23 cellular contexts compared by ENCODE assay signal in genomic region chr14:53701108-53701875, GRCh38.
DNase-seq lines count a peak whose midpoint lies in the region; ATAC-seq, FAIRE-seq and TF ChIP-seq lines count a peak whose summit lies in the region.
"Had no signal": no experiment of that assay in that cellular context is flagged by ENCODE, and none has a peak within 500 bp of the region (broad histone marks: within the 10 kb centered on the region; RNA-seq: fewer than 3 reads in every experiment).

No MANE protein-coding gene starts in this region.

- no peak for TF ChIP-seq POLR2A in H54 (IDR thresholded peaks at IDR 0.05; ENCODE audit: low read depth, low read length)

- H3K9me3 Mint-ChIP-seq in type B pancreatic cell: no peaks in the 10 kb centered on the region

- no peaks in the 10 kb centered on the region for H3K27me3 Mint-ChIP-seq in type B pancreatic cell
- H3K27me3 Mint-ChIP-seq: activated T-helper 17 cell treated with anti-CD3 and anti-CD28 coated beads, Interleukin-2, amount 50 U/mL, for 72 hours; stimulated activated naive CD8-positive, alpha-beta T cell treated with anti-CD3 and anti-CD28 coated beads, Interleukin-15, Interleukin-2, amounts not matched to agents 100 ng/mL and 50 ng/mL, for 24 hours had no signal

- no peaks in the 10 kb centered on the region for H3K4me1 Mint-ChIP-seq in type B pancreatic cell (ENCODE audit: unreplicated experiment)
- H3K4me1 Mint-ChIP-seq: activated naive CD8-positive, alpha-beta T cell treated with anti-CD3 and anti-CD28 coated beads, Interleukin-2, amount 10 ng/mL, durations not matched to agents 7 days and 5 days; activated T-helper 17 cell treated with anti-CD3 and anti-CD28 coated beads, Interleukin-2, amount 50 U/mL, for 72 hours had no signal

- H3K4me3 Mint-ChIP-seq in type B pancreatic cell: no peak overlapping the region
- H3K4me3 Mint-ChIP-seq: activated naive CD8-positive, alpha-beta T cell treated with anti-CD3 and anti-CD28 coated beads, Interleukin-2, amount 10 ng/mL, durations not matched to agents 7 days and 5 days; activated T-helper 17 cell treated with anti-CD3 and anti-CD28 coated beads, Interleukin-2, amount 50 U/mL, for 72 hours; stimulated activated naive CD8-positive, alpha-beta T cell treated with anti-CD3 and anti-CD28 coated beads, Interleukin-15, Interleukin-2, amounts not matched to agents 100 ng/mL and 50 ng/mL, for 24 hours had no signal

- no peak for FAIRE-seq in H54 (lab: Jason Lieb, UNC)

- ATAC-seq in HG02884 (IDR thresholded peaks at IDR 0.05; ENCODE audit: unreplicated experiment) (peak; percentile 44), left colon (no peak)
- ATAC-seq: activated T-helper 17 cell treated with anti-CD3 and anti-CD28 coated beads, Interleukin-2, amount 50 U/mL, for 72 hours; Right ventricle myocardium inferior had no signal

- no peaks in the 10 kb centered on the region for H3K36me3 Mint-ChIP-seq in type B pancreatic cell
- H3K36me3 Mint-ChIP-seq: activated naive CD8-positive, alpha-beta T cell treated with anti-CD3 and anti-CD28 coated beads, Interleukin-2, amount 10 ng/mL, durations not matched to agents 7 days and 5 days had no signal

- peak; percentile 1 for DNase-seq in NK-92 treated with Interleukin-12 subunit alpha and Interleukin-12 subunit beta, amount 100 ng/mL, for 24 hours (lab: John Stamatoyannopoulos, UW)
- DNase-seq in NK-92 (lab: John Stamatoyannopoulos, UW; ENCODE audit: unreplicated experiment) (no peak), GM20000 (ENCODE audit: low spot score) (peak; percentile 30), type B pancreatic cell (ENCODE audit: extremely low spot score, unreplicated experiment) (no peak), left colon (no peak), H54 (ENCODE audit: insufficient read length, low spot score) (no peak), SW480 (ENCODE audit: low spot score) (no peak)
- DNase-seq: activated naive CD8-positive, alpha-beta T cell treated with anti-CD3 and anti-CD28 coated beads, Interleukin-2, amount 10 ng/mL, durations not matched to agents 7 days and 5 days; AML-193; DMS79 treated with DMSO at 0.1 percent for 48 hours; effector CD8-positive, alpha-beta T cell; esophagus squamous epithelium; GOT3; KG1; NCI-H146; NCI-H2171 treated with DMSO at 0.1 percent for 48 hours; NCI-H526 treated with DMSO at 0.1 percent for 48 hours; stimulated activated CD4-positive, alpha-beta T cell treated with anti-CD3 and anti-CD28 coated beads, Interleukin-2, amount 100 ng/mL, for 48 hours; tibial artery had no signal

- intact Hi-C loops in left colon (cut with DNase I, micrococcal nuclease): no loop called here

- TF ChIP-seq CTCF in GM20000 (IDR thresholded peaks at IDR 0.05; ENCODE audit: extremely low read depth, missing control alignments): no peak
- TF ChIP-seq CTCF in type B pancreatic cell (conservative IDR thresholded peaks at IDR 0.05): no peak

- no peak overlapping the region for H3K27ac Mint-ChIP-seq in type B pancreatic cell
- H3K27ac Mint-ChIP-seq: activated naive CD8-positive, alpha-beta T cell treated with anti-CD3 and anti-CD28 coated beads, Interleukin-2, amount 10 ng/mL, durations not matched to agents 7 days and 5 days; activated T-helper 17 cell treated with anti-CD3 and anti-CD28 coated beads, Interleukin-2, amount 50 U/mL, for 72 hours; stimulated activated naive CD8-positive, alpha-beta T cell treated with anti-CD3 and anti-CD28 coated beads, Interleukin-15, Interleukin-2, amounts not matched to agents 100 ng/mL and 50 ng/mL, for 24 hours had no signal

Comparison
In these comparisons a context has a peak if more than half of its experiments do, and no peak if none do; other contexts are left out.
1. DNase-seq: peak in NK-92 treated with Interleukin-12 subunit alpha and Interleukin-12 subunit beta, amount 100 ng/mL, for 24 hours (single experiment) and GM20000 (single experiment); none in NK-92 (single experiment), type B pancreatic cell (single experiment), left colon (0 of 2), H54 (single experiment) and SW480 (single experiment).